Comparison of ENCODE assay signal across 1 cellular context in the genomic region with DNA sequence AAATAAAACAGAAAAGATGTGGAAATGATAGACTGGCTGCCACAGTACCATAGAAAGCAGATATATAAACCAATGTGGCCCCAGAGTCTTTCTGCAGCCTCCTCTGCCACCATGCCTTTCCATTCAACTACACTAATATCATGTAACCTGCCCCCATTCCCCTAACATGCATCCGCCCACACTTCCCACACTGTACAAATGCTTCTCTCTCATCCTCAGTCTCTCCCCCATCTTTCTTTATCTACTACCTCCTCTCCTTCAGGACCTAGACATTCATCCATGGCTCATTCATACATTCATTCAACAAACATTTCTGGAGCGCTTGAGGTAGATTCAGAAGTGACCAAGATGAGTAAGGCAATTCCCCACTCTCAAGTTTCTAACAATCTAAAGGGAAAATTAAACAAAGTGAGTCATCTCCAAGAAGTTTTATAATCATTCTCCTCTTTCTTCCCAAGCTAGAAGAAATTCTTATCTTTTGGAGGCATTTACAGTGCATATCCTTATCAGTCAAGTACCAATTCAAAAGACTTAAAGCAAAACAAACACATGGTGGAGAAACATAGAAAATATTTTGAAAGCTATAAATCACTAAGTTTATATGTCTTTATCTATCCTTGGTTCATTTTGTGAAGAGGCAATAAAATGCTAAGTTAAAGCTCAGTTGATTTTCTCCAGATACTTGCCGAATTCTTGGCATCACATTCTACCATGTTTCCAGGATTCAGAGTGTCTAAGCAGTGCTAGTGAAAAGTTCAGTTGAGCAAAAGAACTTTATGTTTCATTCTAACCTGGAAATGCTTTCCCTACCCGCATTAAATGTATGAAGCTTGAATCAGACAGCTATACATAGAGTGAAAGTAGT.
TF ChIP-seq lines count a peak whose summit lies in the region.

No MANE protein-coding gene starts in this region.

TF ChIP-seq in HEK293, 187 proteins besides CTCF, POLR2A, EP300 and RAD21 (continued from another document):
- TF ChIP-seq ZNF639 (tag by site-specific recombination; IDR thresholded peaks at IDR 0.05) (peak; percentile 70; the same call in 1 of the 2 replicates), ZNF2 (tag by site-specific recombination; IDR thresholded peaks at IDR 0.05) (peak; percentile 80; the same call in 1 of the 2 replicates), ZNF324 (tag by site-specific recombination; IDR thresholded peaks at IDR 0.05) (peak; percentile 88), MZF1 (tag by site-specific recombination; IDR thresholded peaks at IDR 0.05; ENCODE audit: borderline replicate concordance) (peak; percentile 66; the same call in 1 of the 2 replicates), YY1 (tag by site-specific recombination; IDR thresholded peaks at IDR 0.05) (0 out of 2 replicates have a peak, but pooled peaks have one; percentile 17), HOXD13 (CRISPR knock-in tag; IDR thresholded peaks at IDR 0.05; ENCODE audit: borderline replicate concordance) (peak; percentile 84), KLF7 (tag by site-specific recombination; IDR thresholded peaks at IDR 0.05; ENCODE audit: borderline replicate concordance) (peak; percentile 87; the same call in 1 of the 2 replicates), ZNF174 (tag by site-specific recombination; IDR thresholded peaks at IDR 0.05) (no peak), ZNF16 (tag by site-specific recombination; IDR thresholded peaks at IDR 0.05; ENCODE audit: low read depth) (no peak), ZNF157 (tag by site-specific recombination; IDR thresholded peaks at IDR 0.05) (no peak), ZNF423 (tag by site-specific recombination; IDR thresholded peaks at IDR 0.05) (no peak), ZNF362 (tag by site-specific recombination; IDR thresholded peaks at IDR 0.05) (no peak), ZNF266 (tag by site-specific recombination; IDR thresholded peaks at IDR 0.05; ENCODE audit: low read depth) (no peak), ZNF335 (tag by site-specific recombination; conservative IDR thresholded peaks at IDR 0.05) (no peak; the same call in 1 of the 2 replicates), ZNF658 (tag by site-specific recombination; IDR thresholded peaks at IDR 0.05) (no peak), TRIM28 (IDR thresholded peaks at IDR 0.05; ENCODE audit: borderline replicate concordance, low read length) (peak; percentile 86), BCL11B (tag by site-specific recombination; IDR thresholded peaks at IDR 0.05; ENCODE audit: low read depth) (peak; percentile 83), OSR2 (tag by site-specific recombination; IDR thresholded peaks at IDR 0.05) (peak; percentile 89), ZNF19 (tag by site-specific recombination; IDR thresholded peaks at IDR 0.05; ENCODE audit: low read depth) (peak; percentile 84; the same call in 1 of the 2 replicates), TSHZ1 (tag by site-specific recombination; IDR thresholded peaks at IDR 0.05; ENCODE audit: borderline replicate concordance) (peak; percentile 55; the same call in 1 of the 2 replicates), ZBTB20 (tag by site-specific recombination; IDR thresholded peaks at IDR 0.05) (no peak), ZNF629 (tag by site-specific recombination; IDR thresholded peaks at IDR 0.05) (peak; percentile 89), ZNF398 (tag by site-specific recombination; IDR thresholded peaks at IDR 0.05) (peak; percentile 72), ZNF211 (tag by site-specific recombination; IDR thresholded peaks at IDR 0.05; ENCODE audit: low read depth) (no peak), SP7 (tag by site-specific recombination; IDR thresholded peaks at IDR 0.05) (peak; percentile 57; the same call in 1 of the 2 replicates)
- TF ChIP-seq, protein P1, sequence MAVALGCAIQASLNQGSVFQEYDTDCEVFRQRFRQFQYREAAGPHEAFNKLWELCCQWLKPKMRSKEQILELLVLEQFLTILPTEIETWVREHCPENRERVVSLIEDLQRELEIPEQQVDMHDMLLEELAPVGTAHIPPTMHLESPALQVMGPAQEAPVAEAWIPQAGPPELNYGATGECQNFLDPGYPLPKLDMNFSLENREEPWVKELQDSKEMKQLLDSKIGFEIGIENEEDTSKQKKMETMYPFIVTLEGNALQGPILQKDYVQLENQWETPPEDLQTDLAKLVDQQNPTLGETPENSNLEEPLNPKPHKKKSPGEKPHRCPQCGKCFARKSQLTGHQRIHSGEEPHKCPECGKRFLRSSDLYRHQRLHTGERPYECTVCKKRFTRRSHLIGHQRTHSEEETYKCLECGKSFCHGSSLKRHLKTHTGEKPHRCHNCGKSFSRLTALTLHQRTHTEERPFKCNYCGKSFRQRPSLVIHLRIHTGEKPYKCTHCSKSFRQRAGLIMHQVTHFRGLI (tag by site-specific recombination; IDR thresholded peaks at IDR 0.05), result 0 out of 2 replicates have a peak, but pooled peaks have one; percentile 32
- TF ChIP-seq, protein P2, sequence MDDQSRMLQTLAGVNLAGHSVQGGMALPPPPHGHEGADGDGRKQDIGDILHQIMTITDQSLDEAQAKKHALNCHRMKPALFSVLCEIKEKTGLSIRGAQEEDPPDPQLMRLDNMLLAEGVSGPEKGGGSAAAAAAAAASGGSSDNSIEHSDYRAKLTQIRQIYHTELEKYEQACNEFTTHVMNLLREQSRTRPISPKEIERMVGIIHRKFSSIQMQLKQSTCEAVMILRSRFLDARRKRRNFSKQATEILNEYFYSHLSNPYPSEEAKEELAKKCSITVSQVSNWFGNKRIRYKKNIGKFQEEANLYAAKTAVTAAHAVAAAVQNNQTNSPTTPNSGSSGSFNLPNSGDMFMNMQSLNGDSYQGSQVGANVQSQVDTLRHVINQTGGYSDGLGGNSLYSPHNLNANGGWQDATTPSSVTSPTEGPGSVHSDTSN (CRISPR knock-in tag; IDR thresholded peaks at IDR 0.05), result no peak
- TF ChIP-seq, protein P3, sequence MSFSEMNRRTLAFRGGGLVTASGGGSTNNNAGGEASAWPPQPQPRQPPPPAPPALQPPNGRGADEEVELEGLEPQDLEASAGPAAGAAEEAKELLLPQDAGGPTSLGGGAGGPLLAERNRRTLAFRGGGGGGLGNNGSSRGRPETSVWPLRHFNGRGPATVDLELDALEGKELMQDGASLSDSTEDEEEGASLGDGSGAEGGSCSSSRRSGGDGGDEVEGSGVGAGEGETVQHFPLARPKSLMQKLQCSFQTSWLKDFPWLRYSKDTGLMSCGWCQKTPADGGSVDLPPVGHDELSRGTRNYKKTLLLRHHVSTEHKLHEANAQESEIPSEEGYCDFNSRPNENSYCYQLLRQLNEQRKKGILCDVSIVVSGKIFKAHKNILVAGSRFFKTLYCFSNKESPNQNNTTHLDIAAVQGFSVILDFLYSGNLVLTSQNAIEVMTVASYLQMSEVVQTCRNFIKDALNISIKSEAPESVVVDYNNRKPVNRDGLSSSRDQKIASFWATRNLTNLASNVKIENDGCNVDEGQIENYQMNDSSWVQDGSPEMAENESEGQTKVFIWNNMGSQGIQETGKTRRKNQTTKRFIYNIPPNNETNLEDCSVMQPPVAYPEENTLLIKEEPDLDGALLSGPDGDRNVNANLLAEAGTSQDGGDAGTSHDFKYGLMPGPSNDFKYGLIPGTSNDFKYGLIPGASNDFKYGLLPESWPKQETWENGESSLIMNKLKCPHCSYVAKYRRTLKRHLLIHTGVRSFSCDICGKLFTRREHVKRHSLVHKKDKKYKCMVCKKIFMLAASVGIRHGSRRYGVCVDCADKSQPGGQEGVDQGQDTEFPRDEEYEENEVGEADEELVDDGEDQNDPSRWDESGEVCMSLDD (tag by site-specific recombination; IDR thresholded peaks at IDR 0.05), result no peak
- TF ChIP-seq, protein P4, sequence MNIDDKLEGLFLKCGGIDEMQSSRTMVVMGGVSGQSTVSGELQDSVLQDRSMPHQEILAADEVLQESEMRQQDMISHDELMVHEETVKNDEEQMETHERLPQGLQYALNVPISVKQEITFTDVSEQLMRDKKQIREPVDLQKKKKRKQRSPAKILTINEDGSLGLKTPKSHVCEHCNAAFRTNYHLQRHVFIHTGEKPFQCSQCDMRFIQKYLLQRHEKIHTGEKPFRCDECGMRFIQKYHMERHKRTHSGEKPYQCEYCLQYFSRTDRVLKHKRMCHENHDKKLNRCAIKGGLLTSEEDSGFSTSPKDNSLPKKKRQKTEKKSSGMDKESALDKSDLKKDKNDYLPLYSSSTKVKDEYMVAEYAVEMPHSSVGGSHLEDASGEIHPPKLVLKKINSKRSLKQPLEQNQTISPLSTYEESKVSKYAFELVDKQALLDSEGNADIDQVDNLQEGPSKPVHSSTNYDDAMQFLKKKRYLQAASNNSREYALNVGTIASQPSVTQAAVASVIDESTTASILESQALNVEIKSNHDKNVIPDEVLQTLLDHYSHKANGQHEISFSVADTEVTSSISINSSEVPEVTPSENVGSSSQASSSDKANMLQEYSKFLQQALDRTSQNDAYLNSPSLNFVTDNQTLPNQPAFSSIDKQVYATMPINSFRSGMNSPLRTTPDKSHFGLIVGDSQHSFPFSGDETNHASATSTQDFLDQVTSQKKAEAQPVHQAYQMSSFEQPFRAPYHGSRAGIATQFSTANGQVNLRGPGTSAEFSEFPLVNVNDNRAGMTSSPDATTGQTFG (tag by site-specific recombination; IDR thresholded peaks at IDR 0.05; ENCODE audit: borderline replicate concordance), result no peak
